8 cellular contexts compared by ENCODE assay signal in genomic region chr19:21604351-21604926, GRCh38.
DNase-seq lines count a peak whose midpoint lies in the region; ATAC-seq and TF ChIP-seq lines count a peak whose summit lies in the region.

No MANE protein-coding gene starts in this region.

- peak overlapping the region; percentile 90 to 91 for H3K27ac Mint-ChIP-seq in natural killer cell

- POLR2A ChIA-PET in RWPE1 (lab: Yijun Ruan, JAX; ENCODE audit: low non-redundant PET): no interaction called here

- peak overlapping the region; percentile 40 for H3K4me3 ChIP-seq in epithelial cell of esophagus (ENCODE audit: low read length)

- CTCF ChIA-PET in RWPE1 (lab: Yijun Ruan, JAX): interaction anchor here (0.6 kb wide), 1 partner anchor 469 kb away, joined by 3 read pairs; no protein-coding TSS in a partner anchor

- TF ChIP-seq CTCF in RWPE1 (conservative IDR thresholded peaks at IDR 0.05; ENCODE audit: low read depth): no peak
- TF ChIP-seq CTCF in epithelial cell of esophagus (IDR thresholded peaks at IDR 0.05; ENCODE audit: insufficient read depth, low read depth, low read length, missing control alignments): no peak
- TF ChIP-seq CTCF in natural killer cell (IDR thresholded peaks at IDR 0.05): no peak

- no peaks in the 10 kb centered on the region for H3K9me3 Mint-ChIP-seq in natural killer cell

- H3K36me3 Mint-ChIP-seq in natural killer cell: no peaks in the 10 kb centered on the region

- ATAC-seq in natural killer cell (peak; percentile 52 to 73 (median 55)), HG02610 (IDR thresholded peaks at IDR 0.05; ENCODE audit: unreplicated experiment) (no peak), GM18502 (IDR thresholded peaks at IDR 0.05; ENCODE audit: poor library complexity, unreplicated experiment) (no peak)

- intact Hi-C loops in natural killer cell (cut with micrococcal nuclease): no loop called here

- H3K27me3 Mint-ChIP-seq in natural killer cell (ENCODE audit: low read depth in 2 of 2): peaks cover 0 to 3% of the 10 kb centered on the region in 2 donors

- DNase-seq in NOMO-1 treated with DMSO at 0.1 percent for 48 hours (lab: John Stamatoyannopoulos, UW; ENCODE audit: unreplicated experiment): peak; percentile 11
- no peak for DNase-seq in NOMO-1 treated with dmso at 0.1 percent for 144 hours (lab: John Stamatoyannopoulos, UW; ENCODE audit: unreplicated experiment)
- DNase-seq in RWPE1 (ENCODE audit: low spot score): peak; percentile 16
- peak; percentile 20 for DNase-seq in epithelial cell of esophagus (ENCODE audit: low read depth)
- no peak for DNase-seq in natural killer cell
- DNase-seq in SKM-1 (lab: John Stamatoyannopoulos, UW; ENCODE audit: unreplicated experiment): no peak

- peak overlapping the region; percentile 98 for H3K4me3 Mint-ChIP-seq in natural killer cell

- H3K4me1 Mint-ChIP-seq in natural killer cell: peaks cover 20 to 23% of the 10 kb centered on the region in 2 donors

- H3K27ac ChIP-seq in RWPE1: peak overlapping the region; percentile 18; the same call in 1 of the 2 replicates

Comparison
In these comparisons a context has a peak if more than half of its experiments do, and no peak if none do; other contexts are left out.
1. DNase-seq: peak in NOMO-1 treated with DMSO at 0.1 percent for 48 hours (single experiment), RWPE1 (single experiment) and epithelial cell of esophagus (single experiment); none in NOMO-1 treated with dmso at 0.1 percent for 144 hours (single experiment), natural killer cell (single experiment) and SKM-1 (single experiment).
2. ATAC-seq: peak in natural killer cell (3 of 3); none in HG02610 (single experiment) and GM18502 (single experiment).